In the genomic region with DNA sequence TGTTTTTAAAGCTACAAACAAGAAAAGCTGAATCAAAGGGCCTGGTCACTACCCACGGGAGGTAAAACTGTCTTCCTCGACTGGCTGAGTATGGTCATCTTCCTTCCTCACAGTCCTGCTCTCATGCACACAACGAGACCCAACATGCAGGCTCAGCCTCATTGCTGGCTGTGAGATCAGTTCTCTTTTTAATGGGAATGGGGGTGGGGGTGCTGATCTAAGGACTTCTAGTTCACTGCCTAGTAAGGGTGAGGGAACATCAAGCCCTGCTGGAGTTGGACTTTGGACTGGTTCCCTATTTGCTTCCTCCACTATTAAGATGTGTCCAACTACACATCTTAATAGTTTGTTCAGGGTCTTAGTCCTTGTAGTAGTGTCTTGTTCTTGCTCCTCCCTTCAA, we compare ENCODE assay signal across 22 cellular contexts. TPM values are rescaled to one million over a fixed set of nuclear protein-coding genes. Genes with fewer than 3 reads are reported as not detected.
"Had no signal": no experiment of that assay in that cellular context is flagged by ENCODE, and none has a peak within 500 bp of the region (broad histone marks: within the 10 kb centered on the region; RNA-seq: fewer than 3 reads in every experiment).

No MANE protein-coding gene starts in this region.

- H3K36me3 ChIP-seq: adrenal gland, gastroesophageal sphincter, tibial artery had no signal

- H3K27ac ChIP-seq: adrenal gland, coronary artery, epithelial cell of prostate, gastroesophageal sphincter, tibial artery had no signal

- DNase-seq: activated CD4-positive, alpha-beta T cell treated with anti-CD3 and anti-CD28 coated beads for 36 hours; activated CD4-positive, alpha-beta T cell treated with anti-CD3 and anti-CD28 coated beads, Interleukin-2, amount 50 U/mL, for 48 hours; activated CD8-positive, alpha-beta memory T cell treated with anti-CD3 and anti-CD28 coated beads, Interleukin-2, amount 50 U/mL, for 48 hours; activated naive CD4-positive, alpha-beta T cell; activated T-cell treated with anti-CD3 and anti-CD28 coated beads, Interleukin-2, amount 50 U/mL, for 4 hours; endodermal cell; left colon; natural killer cell; retina; stimulated activated CD4-positive, alpha-beta T cell treated with anti-CD3 and anti-CD28 coated beads, Interleukin-2, amount 100 ng/mL, for 24 hours; stimulated activated naive CD8-positive, alpha-beta T cell treated with anti-CD3 and anti-CD28 coated beads, Interleukin-15, amount 100 ng/mL, for 72 hours; T-helper 9 cell had no signal

- ATAC-seq: activated CD4-positive, alpha-beta T cell treated with anti-CD3 and anti-CD28 coated beads for 36 hours; activated T-cell treated with anti-CD3 and anti-CD28 coated beads, Interleukin-2, amount 50 U/mL, for 4 hours; gastroesophageal sphincter; left colon; natural killer cell; stimulated activated effector memory CD8-positive, alpha-beta T cell treated with anti-CD3 and anti-CD28 coated beads, Interleukin-12 subunit alpha, Interleukin-12 subunit beta, amount 100 ng/mL, for 72 hours; stimulated activated naive CD8-positive, alpha-beta T cell treated with anti-CD3 and anti-CD28 coated beads, Interleukin-15, amount 100 ng/mL, for 72 hours; WTC11 had no signal

- H3K4me3 ChIP-seq: adrenal gland, coronary artery, gastroesophageal sphincter, tibial artery had no signal

- H3K4me1 ChIP-seq: adrenal gland, gastroesophageal sphincter, tibial artery had no signal

- H3K27me3 ChIP-seq: adrenal gland, gastroesophageal sphincter, tibial artery had no signal

- H3K9me3 ChIP-seq: adrenal gland, gastroesophageal sphincter, tibial artery had no signal

RNA-seq across cellular contexts. Expression of gene ABCB4, which starts 48.2 kb away (rescaled TPM):
- total RNA-seq: activated T-helper 2 cell treated with anti-CD3 and anti-CD28 coated beads, Interferon-gamma antibody, Interleukin-2, Interleukin-4, amounts not matched to agents 10 μg/mL and 5 μg/mL and 100 μg/mL, durations not matched to agents 14 hours and 24 hours and 36 hours; lung microvascular endothelial cell; T-helper 1 cell treated with Interleukin-12 subunit alpha and Interleukin-12 subunit beta and Interleukin-4 antibody, amounts not matched to agents 30 ng/mL and 1 ng/mL, for 36 hours had no signal
